In genomic region chr1:26277719-26278118, GRCh38 we compare ENCODE assay signal across 10 cellular contexts. TPM values are rescaled to one million over a fixed set of nuclear protein-coding genes. Genes with fewer than 3 reads are reported as not detected.
DNase-seq lines count a peak whose midpoint lies in the region; ATAC-seq, FAIRE-seq and TF ChIP-seq lines count a peak whose summit lies in the region.
"Had no signal": no experiment of that assay in that cellular context is flagged by ENCODE, and none has a peak within 500 bp of the region (broad histone marks: within the 10 kb centered on the region; RNA-seq: fewer than 3 reads in every experiment).

No MANE protein-coding gene starts in this region.

- peak; percentile 49; the same call in 1 of the 2 replicates for TF ChIP-seq POLR2A in K562 (conservative IDR thresholded peaks at IDR 0.05)
- TF ChIP-seq POLR2A in uterus (IDR thresholded peaks at IDR 0.05) = no peak

- FAIRE-seq in K562 (lab: Jason Lieb, UNC) = no peak
- FAIRE-seq: endometrium had no signal

- ATAC-seq in K562 (no peak), HG02678 (IDR thresholded peaks at IDR 0.05; ENCODE audit: unreplicated experiment) (no peak)
- ATAC-seq: activated CD4-positive, CD25-positive, alpha-beta regulatory T cell treated with anti-CD3 and anti-CD28 coated beads, Interleukin-2, amount 50 U/mL, for 24 hours had no signal

- in situ Hi-C loops in K562 (cut with MboI) = loop anchor here (5.0 kb wide), 1 partner anchor 115 kb away; no protein-coding TSS in a partner anchor

- no peak overlapping the region for H3K4me3 ChIP-seq in left ventricle myocardium inferior
- H3K4me3 ChIP-seq in K562 = no peak overlapping the region
- H3K4me3 ChIP-seq in uterus = no peak overlapping the region

- H4K20me1 ChIP-seq in K562 (replicated peaks; ENCODE audit: control insufficient read depth, insufficient read depth, low read length) = peaks cover 4% of the 10 kb centered on the region; the same call in 1 of the 2 replicates

- H3K9me3 ChIP-seq in left ventricle myocardium inferior (replicated peaks) = no peaks in the 10 kb centered on the region
- H3K9me3 ChIP-seq in K562 (replicated peaks; ENCODE audit: control insufficient read depth, insufficient read depth, low read depth, low read length) = no peaks in the 10 kb centered on the region
- H3K9me3 ChIP-seq in uterus = no peaks in the 10 kb centered on the region

- H3K9me1 ChIP-seq in K562 (ENCODE audit: control insufficient read depth, insufficient read depth, low read length) = peaks cover 5% of the 10 kb centered on the region

- H3K36me3 ChIP-seq in left ventricle myocardium inferior (peaks cover 46% of the 10 kb centered on the region), K562 (ENCODE audit: control insufficient read depth, insufficient read depth, low read length) (peaks cover 84% of the 10 kb centered on the region), uterus (no peaks in the 10 kb centered on the region)

- TF ChIP-seq EP300 in K562 (IDR thresholded peaks at IDR 0.05; ENCODE audit: low read length) = no peak

- TF ChIP-seq RAD21 in K562 (CRISPR knock-in tag; conservative IDR thresholded peaks at IDR 0.05 in 1 of 2, IDR thresholded peaks at IDR 0.05 in 1 of 2) = no peak

- WGBS in K562 (ENCODE audit: insufficient coverage, low coverage, missing lambda C conversion rate) = 100% methylated on average over 1 of the region's 1 CpG

- TF ChIP-seq CTCF in left ventricle myocardium inferior (IDR thresholded peaks at IDR 0.05; ENCODE audit: borderline replicate concordance) = no peak
- no peak for TF ChIP-seq CTCF in K562 (IDR thresholded peaks at IDR 0.05 in 2 of 3, conservative IDR thresholded peaks at IDR 0.05 in 1 of 3; ENCODE audit: insufficient read depth in 2 of 3, low read depth in 1 of 3, low read length in 3 of 3)
- no peak for TF ChIP-seq CTCF in uterus (IDR thresholded peaks at IDR 0.05)

- POLR2A ChIA-PET in K562 (lab: Yijun Ruan, JAX) = interaction anchor here (0.7 to 3.6 kb wide), 9 partner anchors 9 to 140 kb away, joined by 3 to 10 read pairs (median 4); partner anchors contain the start of genes CD52 and CEP85

- no peak overlapping the region for H3K4me2 ChIP-seq in K562 (ENCODE audit: insufficient read depth, low read length)

- BruUV-seq in K562 (replicated peaks; lab: Mats Ljungman, UMichigan) = no TSS peak

- CTCF ChIA-PET in K562 (lab: Yijun Ruan, JAX; ENCODE audit: low intra/inter-chr PET ratio) = interaction anchor here (1.6 kb wide), 1 partner anchor 44 kb away, joined by 3 read pairs; no protein-coding TSS in a partner anchor

- H3K27ac ChIP-seq in left ventricle myocardium inferior (replicated peaks) (peak overlapping the region; percentile 98), K562 (ENCODE audit: extremely low read depth, low read depth, low read length) (peak overlapping the region; percentile 81), uterus (peak overlapping the region; percentile 93)

- H3K4me1 ChIP-seq in left ventricle myocardium inferior (peaks cover 86% of the 10 kb centered on the region), K562 (replicated peaks in 1 of 2; ENCODE audit: control insufficient read depth in 2 of 2, insufficient read depth in 2 of 2, low read length in 2 of 2) (peaks cover 61 to 69% of the 10 kb centered on the region in 2 experiments), uterus (peaks cover 3 to 15% of the 10 kb centered on the region in 2 donors)

- no peak overlapping the region for H2AFZ ChIP-seq in K562 (ENCODE audit: low read depth, low read length)

- no peak for DNase-seq in left ventricle myocardium inferior
- DNase-seq in cardiac septum (ENCODE audit: low spot score) = no peak
- DNase-seq in K562 (ENCODE audit: extremely low read depth in 1 of 4, low spot score in 3 of 4) = no peak
- DNase-seq in myocyte (ENCODE audit: low read depth) = peak; percentile 43
- no peak for DNase-seq in uterus
- DNase-seq in activated gamma-delta T cell (lab: John Stamatoyannopoulos, UW) = no peak
- no peak for DNase-seq in SW 1271 (lab: John Stamatoyannopoulos, UW)

- no peaks in the 10 kb centered on the region for H3K27me3 ChIP-seq in left ventricle myocardium inferior (ENCODE audit: low read depth)
- H3K27me3 ChIP-seq in K562 (ENCODE audit: control insufficient read depth in 2 of 2, insufficient read depth in 2 of 2, low read length in 2 of 2) = no peaks in the 10 kb centered on the region
- no peaks in the 10 kb centered on the region for H3K27me3 ChIP-seq in uterus

- peaks cover 24% of the 10 kb centered on the region; the same call in 2 of the 3 replicates for H3K79me2 ChIP-seq in K562 (ENCODE audit: control insufficient read depth, insufficient read depth, low read length)

- intact Hi-C loops in left ventricle myocardium inferior (cut with micrococcal nuclease) (loop anchor here (5.0 kb wide), 1 partner anchor 45 kb away; no protein-coding TSS in a partner anchor), cardiac septum (cut with DNase I) (no loop called here), K562 (cut with micrococcal nuclease) (no loop called here), uterus (cut with DNase I; ENCODE audit: low total_unique reads) (no loop called here)

- peak overlapping the region in 1 of 2 experiments; percentile 38; a peak in 1 of 4 replicates for H3K9ac ChIP-seq in K562 (ENCODE audit: insufficient read depth in 1 of 2, low read depth in 2 of 2, low read length in 2 of 2)

RNA-seq across cellular contexts. Expression of gene SH3BGRL3, which starts 2.2 kb away (rescaled TPM):
- total RNA-seq in left ventricle myocardium inferior (32.1 TPM), cardiac septum (55.0 TPM), K562 (2014; rRNA removed) (32.9 and 60.5 TPM in 2 replicates), K562 (2014; rRNA removed; fragmentation: Illumina TruSeq; extraction: Trizol) (29.8 and 30.3 TPM in 2 replicates), K562 (2015; rRNA removed; fragmentation: Illumina TruSeq; extraction: Trizol) (54.2 and 55.0 TPM in 2 replicates), K562 (2021) (96.2 and 110 TPM in 2 replicates), myocyte (49.0 and 51.4 TPM in 2 replicates), uterus (10 to 100 TPM in 3 of 4 donors, 1 to 10 TPM in 1; 5.0 to 86.6 (median 52.3) TPM)
- 38.1 and 86.2 TPM in 2 replicates for total RNA-seq in K562 (2011; cell fraction: chromatin; rRNA removed; ENCODE audit: low replicate concordance)
- 46.2 and 57.2 TPM in 2 replicates for total RNA-seq in K562 (2011; cell fraction: nucleolus; rRNA removed)
- total RNA-seq in K562 (2011; cell fraction: nucleoplasm; rRNA removed) = 65.8 and 101 TPM in 2 replicates
- polyA plus RNA-seq in K562 (2011; rRNA removed) (50.3 and 83.3 TPM in 2 replicates), K562 (2014; fragmentation: Illumina TruSeq; extraction: Trizol) (140 and 152 TPM in 2 replicates), K562 (2014; fragmentation: Nextera tagmentation; extraction: Ambion mirVana) (100 to 1,000 TPM; 106 to 137 TPM), K562 (2014; rRNA removed) (31.1 and 33.8 TPM in 2 replicates)
- 116 and 139 TPM in 2 replicates for polyA plus RNA-seq in K562 (2011; cell fraction: cytosol; rRNA removed)
- 74.3 and 96.2 TPM in 2 replicates for polyA plus RNA-seq in K562 (2011; cell fraction: nucleus; rRNA removed)
- polyA plus RNA-seq in K562 (2012) = 175 and 179 TPM in 2 replicates
- 79.6 and 89.0 TPM in 2 replicates for polyA minus RNA-seq in K562 (2011; rRNA and poly(A)+ RNA removed)
- 86.5 and 93.9 TPM in 2 replicates for polyA minus RNA-seq in K562 (2011; cell fraction: cytosol; rRNA and poly(A)+ RNA removed)
- 34.3 and 44.0 TPM in 2 replicates for polyA minus RNA-seq in K562 (2011; cell fraction: nucleus; rRNA and poly(A)+ RNA removed)
- polyA plus RNA-seq in myocyte (2012) = 449 TPM

RNA-seq across cellular contexts. Expression of gene UBXN11, which starts 28.7 kb away (rescaled TPM):
- 11.6 TPM for total RNA-seq in left ventricle myocardium inferior
- 8.3 TPM for total RNA-seq in cardiac septum
- 26.5 and 67.3 TPM in 2 replicates for total RNA-seq in K562 (2011; cell fraction: chromatin; rRNA removed; ENCODE audit: low replicate concordance)
- total RNA-seq in K562 (2011; cell fraction: nucleolus; rRNA removed) = 42.6 and 44.4 TPM in 2 replicates
- 37.0 and 39.5 TPM in 2 replicates for total RNA-seq in K562 (2011; cell fraction: nucleoplasm; rRNA removed)
- 11.3 and 11.5 TPM in 2 replicates for total RNA-seq in K562 (2014; rRNA removed)
- total RNA-seq in K562 (2014; rRNA removed; fragmentation: Illumina TruSeq; extraction: Trizol) = 2.6 and 4.0 TPM in 2 replicates
- total RNA-seq in K562 (2015; rRNA removed; fragmentation: Illumina TruSeq; extraction: Trizol) = 8.1 and 8.2 TPM in 2 replicates
- 20.2 and 24.9 TPM in 2 replicates for total RNA-seq in K562 (2021)
- 17.5 and 20.9 TPM in 2 replicates for polyA plus RNA-seq in K562 (2011; rRNA removed)
- polyA plus RNA-seq in K562 (2011; cell fraction: cytosol; rRNA removed) = 20.1 and 26.4 TPM in 2 replicates
- 134 and 188 TPM in 2 replicates for polyA plus RNA-seq in K562 (2011; cell fraction: nucleus; rRNA removed)
- polyA plus RNA-seq in K562 (2012) = 23.4 and 28.6 TPM in 2 replicates
- 12.3 and 14.7 TPM in 2 replicates for polyA plus RNA-seq in K562 (2014; fragmentation: Illumina TruSeq; extraction: Trizol)
- polyA plus RNA-seq in K562 (2014; fragmentation: Nextera tagmentation; extraction: Ambion mirVana) = 1 to 10 TPM in 1 of 2 experiments, under 1 TPM in 1; 0.48 to 2.1 TPM
- polyA plus RNA-seq in K562 (2014; rRNA removed) = 30.6 and 34.3 TPM in 2 replicates
- polyA minus RNA-seq in K562 (2011; rRNA and poly(A)+ RNA removed) = 9.3 and 10.4 TPM in 2 replicates
- 7.9 and 8.8 TPM in 2 replicates for polyA minus RNA-seq in K562 (2011; cell fraction: cytosol; rRNA and poly(A)+ RNA removed)
- polyA minus RNA-seq in K562 (2011; cell fraction: nucleus; rRNA and poly(A)+ RNA removed) = 26.3 and 27.6 TPM in 2 replicates
- 4.2 and 4.5 TPM in 2 replicates for total RNA-seq in myocyte
- 17.5 TPM for polyA plus RNA-seq in myocyte (2012)
- total RNA-seq in uterus = 10 to 100 TPM in 3 of 4 donors, 1 to 10 TPM in 1; 7.4 to 36.5 (median 13.4) TPM

RNA-seq across cellular contexts. Expression of gene CD52, which starts 40.0 kb away (rescaled TPM):
- total RNA-seq in left ventricle myocardium inferior (2.4 TPM), cardiac septum (4.6 TPM), K562 (2014; rRNA removed) (34.9 and 43.3 TPM in 2 replicates), K562 (2014; rRNA removed; fragmentation: Illumina TruSeq; extraction: Trizol) (127 TPM in 2 replicates), K562 (2015; rRNA removed; fragmentation: Illumina TruSeq; extraction: Trizol) (182 and 185 TPM in 2 replicates), K562 (2021) (70.9 and 90.7 TPM in 2 replicates), myocyte (not detected in 2 replicates), uterus (1 to 10 TPM in 1 of 4 donors, not detected in 3; 7.8 TPM)
- total RNA-seq in K562 (2011; cell fraction: chromatin; rRNA removed; ENCODE audit: low replicate concordance) = 26.7 and 65.5 TPM in 2 replicates
- total RNA-seq in K562 (2011; cell fraction: nucleolus; rRNA removed) = 72.0 and 78.5 TPM in 2 replicates
- 50.2 and 55.9 TPM in 2 replicates for total RNA-seq in K562 (2011; cell fraction: nucleoplasm; rRNA removed)
- polyA plus RNA-seq in K562 (2011; rRNA removed) (312 and 418 TPM in 2 replicates), K562 (2014; fragmentation: Illumina TruSeq; extraction: Trizol) (147 and 173 TPM in 2 replicates), K562 (2014; fragmentation: Nextera tagmentation; extraction: Ambion mirVana) (100 to 1,000 TPM; 355 to 488 TPM), K562 (2014; rRNA removed) (152 and 198 TPM in 2 replicates)
- 457 and 520 TPM in 2 replicates for polyA plus RNA-seq in K562 (2011; cell fraction: cytosol; rRNA removed)
- 77.7 and 147 TPM in 2 replicates for polyA plus RNA-seq in K562 (2011; cell fraction: nucleus; rRNA removed)
- 170 and 195 TPM in 2 replicates for polyA plus RNA-seq in K562 (2012)
- 56.1 and 74.7 TPM in 2 replicates for polyA minus RNA-seq in K562 (2011; rRNA and poly(A)+ RNA removed)
- polyA minus RNA-seq in K562 (2011; cell fraction: cytosol; rRNA and poly(A)+ RNA removed) = 28.1 and 33.6 TPM in 2 replicates
- polyA minus RNA-seq in K562 (2011; cell fraction: nucleus; rRNA and poly(A)+ RNA removed) = 6.9 and 14.1 TPM in 2 replicates
- 0.68 TPM for polyA plus RNA-seq in myocyte (2012)

RNA-seq across cellular contexts. Expression of gene CEP85, which starts 43.7 kb away (rescaled TPM):
- total RNA-seq in left ventricle myocardium inferior (71.2 TPM), cardiac septum (25.8 TPM), K562 (2014; rRNA removed) (75.9 and 77.9 TPM in 2 replicates), K562 (2014; rRNA removed; fragmentation: Illumina TruSeq; extraction: Trizol) (89.6 and 92.6 TPM in 2 replicates), K562 (2015; rRNA removed; fragmentation: Illumina TruSeq; extraction: Trizol) (85.3 and 88.7 TPM in 2 replicates), K562 (2021) (80.2 and 84.8 TPM in 2 replicates), myocyte (13.0 and 22.6 TPM in 2 replicates), uterus (10 to 100 TPM in 1 of 4 donors, 1 to 10 TPM in 3; 1.8 to 14.0 (median 5.3) TPM)
- total RNA-seq in K562 (2011; cell fraction: chromatin; rRNA removed; ENCODE audit: low replicate concordance) = 303 and 318 TPM in 2 replicates
- total RNA-seq in K562 (2011; cell fraction: nucleolus; rRNA removed) = 171 and 180 TPM in 2 replicates
- total RNA-seq in K562 (2011; cell fraction: nucleoplasm; rRNA removed) = 221 and 317 TPM in 2 replicates
- polyA plus RNA-seq in K562 (2011; rRNA removed) (140 and 167 TPM in 2 replicates), K562 (2014; fragmentation: Illumina TruSeq; extraction: Trizol) (102 and 107 TPM in 2 replicates), K562 (2014; fragmentation: Nextera tagmentation; extraction: Ambion mirVana) (100 to 1,000 TPM in 1 of 2 experiments, 10 to 100 TPM in 1; 42.1 to 107 TPM), K562 (2014; rRNA removed) (97.5 and 114 TPM in 2 replicates)
- polyA plus RNA-seq in K562 (2011; cell fraction: cytosol; rRNA removed) = 105 and 143 TPM in 2 replicates
- polyA plus RNA-seq in K562 (2011; cell fraction: nucleus; rRNA removed) = 433 and 499 TPM in 2 replicates
- polyA plus RNA-seq in K562 (2012) = 59.3 and 74.9 TPM in 2 replicates
- polyA minus RNA-seq in K562 (2011; rRNA and poly(A)+ RNA removed) = 123 and 147 TPM in 2 replicates
- 48.4 and 50.9 TPM in 2 replicates for polyA minus RNA-seq in K562 (2011; cell fraction: cytosol; rRNA and poly(A)+ RNA removed)
- polyA minus RNA-seq in K562 (2011; cell fraction: nucleus; rRNA and poly(A)+ RNA removed) = 106 and 172 TPM in 2 replicates
- polyA plus RNA-seq in myocyte (2012) = 13.8 TPM
